ENCODE assay signal across 23 cellular contexts in the genomic region with DNA sequence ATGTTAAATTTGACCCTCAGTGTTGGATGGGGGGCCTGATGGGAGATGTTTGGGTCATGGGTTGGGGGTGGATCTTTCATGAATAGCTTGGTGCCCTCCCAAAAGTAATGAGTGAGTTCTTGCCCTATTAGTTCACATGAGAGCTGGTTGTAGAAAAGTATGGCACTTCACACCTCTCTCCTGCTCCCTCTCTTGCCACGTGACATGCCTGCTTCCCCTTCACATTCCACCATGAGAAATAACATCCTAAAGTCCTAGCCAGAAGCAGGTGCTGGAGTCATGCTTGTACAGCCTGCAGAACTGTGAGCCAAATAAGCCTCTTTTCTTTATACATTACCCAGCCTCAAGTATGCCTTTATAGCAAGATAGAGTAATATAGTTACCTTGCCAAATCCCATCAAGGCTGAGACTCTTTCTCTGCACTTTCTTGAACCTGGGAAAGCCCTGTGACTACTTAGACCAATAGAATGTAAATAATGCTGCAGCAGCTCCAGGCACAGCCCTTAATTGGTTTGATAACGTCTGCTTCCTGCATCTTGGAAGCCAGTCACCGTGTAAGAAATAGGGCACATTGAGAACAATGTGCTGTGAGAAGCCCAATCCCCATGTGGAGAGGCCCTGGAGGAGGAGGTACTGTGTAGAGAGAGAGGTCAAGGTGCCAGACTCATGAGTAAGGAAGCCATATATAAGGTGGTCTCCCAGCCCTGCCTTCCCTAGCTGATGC.
"Had no signal": no experiment of that assay in that cellular context is flagged by ENCODE, and none has a peak within 500 bp of the region (broad histone marks: within the 10 kb centered on the region; RNA-seq: fewer than 3 reads in every experiment).

No MANE protein-coding gene starts in this region.

- H3K27me3 ChIP-seq: brain microvascular endothelial cell, hepatocyte, sigmoid colon, stomach, suprapubic skin, tibial nerve had no signal

- H3K9me3 ChIP-seq: sigmoid colon, stomach, suprapubic skin, tibial nerve had no signal

- H3K79me2 ChIP-seq: hepatocyte had no signal

- H3K36me3 ChIP-seq: brain microvascular endothelial cell, sigmoid colon, stomach, suprapubic skin, tibial nerve had no signal

- DNase-seq: activated CD4-positive, alpha-beta T cell treated with anti-CD3 and anti-CD28 coated beads, Interleukin-2, amount 10 ng/mL, durations not matched to agents 24 days and 14 days; activated CD8-positive, alpha-beta memory T cell treated with anti-CD3 and anti-CD28 coated beads, Interleukin-2, amount 10 ng/mL, durations not matched to agents 7 days and 5 days; activated CD8-positive, alpha-beta T cell treated with anti-CD3 and anti-CD28 coated beads for 36 hours; activated gamma-delta T cell; activated T-cell treated with anti-CD3 and anti-CD28 coated beads for 4 hours; aorta; brain microvascular endothelial cell; caudate nucleus; effector CD4-positive, alpha-beta T cell; foreskin keratinocyte; kidney glomerular epithelial cell; left ventricle myocardium superior; nephron progenitor cell; nucleus accumbens; sigmoid colon; stimulated activated CD4-positive, alpha-beta T cell treated with anti-CD3 and anti-CD28 coated beads, Interleukin-15, amount 100 ng/mL, for 24 hours; stomach; T-helper 17 cell had no signal

- H3K4me1 ChIP-seq: foreskin keratinocyte, sigmoid colon, tibial nerve had no signal

- H3K4me2 ChIP-seq: hepatocyte had no signal

- H3K4me3 ChIP-seq: hepatocyte, sigmoid colon, smooth muscle cell, stomach, suprapubic skin, tibial nerve had no signal

- H2AFZ ChIP-seq: hepatocyte had no signal

- ATAC-seq: activated CD8-positive, alpha-beta memory T cell treated with anti-CD3 and anti-CD28 coated beads, Interleukin-2, amount 10 ng/mL, durations not matched to agents 7 days and 5 days; activated CD8-positive, alpha-beta T cell treated with anti-CD3 and anti-CD28 coated beads for 36 hours; foreskin keratinocyte; left ventricle myocardium superior; stimulated activated memory B cell treated with anti-CD40 and anti-IgM and Interleukin-4, amounts not matched to agents 10 μg/mL and 1 μg/mL and 100 μg/mL, for 72 hours; T-helper 17 cell had no signal

- H3K27ac ChIP-seq: brain microvascular endothelial cell, foreskin keratinocyte, hepatocyte, sigmoid colon, stomach, suprapubic skin, tibial nerve had no signal
